8 cellular contexts compared by ENCODE assay signal in the genomic region with DNA sequence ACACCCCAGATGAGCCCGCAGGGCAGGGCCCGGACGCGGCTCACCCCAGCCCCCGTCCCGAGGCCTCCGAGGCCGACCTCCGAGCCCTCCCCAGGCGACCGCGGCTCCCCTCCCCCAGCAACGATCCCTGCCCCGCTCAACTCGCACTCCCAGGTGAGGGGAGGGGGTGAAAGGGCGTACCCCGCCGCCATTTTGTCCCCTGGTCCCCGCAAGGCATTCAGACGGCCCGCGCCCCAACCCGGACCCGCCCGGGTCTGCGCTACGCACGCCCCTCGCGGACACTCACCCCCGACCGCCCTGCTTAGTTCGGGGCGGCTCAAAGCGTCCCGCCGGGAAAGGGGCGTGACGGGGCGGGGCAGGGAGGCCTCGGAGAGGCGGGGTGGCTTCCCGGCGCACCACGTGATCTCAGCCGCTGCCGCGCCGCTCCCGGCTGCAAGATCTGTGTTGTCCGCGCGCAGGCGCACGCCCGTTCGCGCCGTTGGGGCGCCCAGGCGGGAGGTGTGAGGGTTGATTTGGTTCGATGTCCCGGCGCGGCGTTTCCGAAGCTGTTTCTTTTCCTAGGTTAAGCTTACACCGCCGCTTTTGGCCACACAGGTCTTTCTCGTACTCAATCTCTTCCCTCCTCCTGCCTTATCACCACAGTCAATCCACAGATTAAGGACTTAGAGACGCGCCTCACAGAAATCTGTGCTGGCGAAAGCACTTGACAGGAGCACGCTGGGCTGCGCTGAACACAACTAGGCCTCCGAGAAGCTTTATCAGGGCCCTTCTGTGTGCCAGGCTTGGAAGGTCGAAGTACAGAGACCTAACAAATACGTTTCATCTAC. TPM values are rescaled to one million over a fixed set of nuclear protein-coding genes. Genes with fewer than 3 reads are reported as not detected.
DNase-seq lines count a peak whose midpoint lies in the region; ATAC-seq and TF ChIP-seq lines count a peak whose summit lies in the region.

A gene with protein sequence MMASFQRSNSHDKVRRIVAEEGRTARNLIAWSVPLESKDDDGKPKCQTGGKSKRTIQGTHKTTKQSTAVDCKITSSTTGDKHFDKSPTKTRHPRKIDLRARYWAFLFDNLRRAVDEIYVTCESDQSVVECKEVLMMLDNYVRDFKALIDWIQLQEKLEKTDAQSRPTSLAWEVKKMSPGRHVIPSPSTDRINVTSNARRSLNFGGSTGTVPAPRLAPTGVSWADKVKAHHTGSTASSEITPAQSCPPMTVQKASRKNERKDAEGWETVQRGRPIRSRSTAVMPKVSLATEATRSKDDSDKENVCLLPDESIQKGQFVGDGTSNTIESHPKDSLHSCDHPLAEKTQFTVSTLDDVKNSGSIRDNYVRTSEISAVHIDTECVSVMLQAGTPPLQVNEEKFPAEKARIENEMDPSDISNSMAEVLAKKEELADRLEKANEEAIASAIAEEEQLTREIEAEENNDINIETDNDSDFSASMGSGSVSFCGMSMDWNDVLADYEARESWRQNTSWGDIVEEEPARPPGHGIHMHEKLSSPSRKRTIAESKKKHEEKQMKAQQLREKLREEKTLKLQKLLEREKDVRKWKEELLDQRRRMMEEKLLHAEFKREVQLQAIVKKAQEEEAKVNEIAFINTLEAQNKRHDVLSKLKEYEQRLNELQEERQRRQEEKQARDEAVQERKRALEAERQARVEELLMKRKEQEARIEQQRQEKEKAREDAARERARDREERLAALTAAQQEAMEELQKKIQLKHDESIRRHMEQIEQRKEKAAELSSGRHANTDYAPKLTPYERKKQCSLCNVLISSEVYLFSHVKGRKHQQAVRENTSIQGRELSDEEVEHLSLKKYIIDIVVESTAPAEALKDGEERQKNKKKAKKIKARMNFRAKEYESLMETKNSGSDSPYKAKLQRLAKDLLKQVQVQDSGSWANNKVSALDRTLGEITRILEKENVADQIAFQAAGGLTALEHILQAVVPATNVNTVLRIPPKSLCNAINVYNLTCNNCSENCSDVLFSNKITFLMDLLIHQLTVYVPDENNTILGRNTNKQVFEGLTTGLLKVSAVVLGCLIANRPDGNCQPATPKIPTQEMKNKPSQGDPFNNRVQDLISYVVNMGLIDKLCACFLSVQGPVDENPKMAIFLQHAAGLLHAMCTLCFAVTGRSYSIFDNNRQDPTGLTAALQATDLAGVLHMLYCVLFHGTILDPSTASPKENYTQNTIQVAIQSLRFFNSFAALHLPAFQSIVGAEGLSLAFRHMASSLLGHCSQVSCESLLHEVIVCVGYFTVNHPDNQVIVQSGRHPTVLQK (N-terminal part only) (minus strand): TSS at position 328 of the 827 bp plus-strand sequence. CDS start 21,523 bp downstream, outside the sequence.

- peak; percentile 72 to 93 (median 92) for DNase-seq in CD8-positive, alpha-beta T cell
- DNase-seq in HS-27A (ENCODE audit: low read depth) (peak; percentile 73), memory B cell (ENCODE audit: low spot score in 2 of 2) (peak; percentile 89)
- DNase-seq in NK-92 treated with Interleukin-12 subunit alpha and Interleukin-12 subunit beta, amount 100 ng/mL, for 24 hours (lab: John Stamatoyannopoulos, UW), result peak; percentile 95
- peak; percentile 83 to 89 (median 86) for DNase-seq in effector memory CD4-positive, alpha-beta T cell
- peak; percentile 88 for DNase-seq in stimulated activated CD8-positive, alpha-beta memory T cell treated with anti-CD3 and anti-CD28 coated beads, Interleukin-12 subunit alpha, Interleukin-12 subunit beta, amount 100 ng/mL, for 1 hour (ENCODE audit: low read depth)

- H3K4me3 Mint-ChIP-seq in CD8-positive, alpha-beta T cell, result peak within 1 kb of the TSS; percentile 91
- H3K4me3 Mint-ChIP-seq in memory B cell, result peak within 1 kb of the TSS; percentile 93

- no peaks in the 10 kb centered on the region for H3K27me3 ChIP-seq in CD8-positive, alpha-beta T cell (ENCODE audit: insufficient read depth, low read length)
- no peaks in the 10 kb centered on the region for H3K27me3 ChIP-seq in effector memory CD4-positive, alpha-beta T cell (replicated peaks; ENCODE audit: control insufficient read depth, insufficient read depth, low read length, poor library complexity, severe bottlenecking)

- no peak for TF ChIP-seq CTCF in CD8-positive, alpha-beta T cell (IDR thresholded peaks at IDR 0.05)

- H3K4me1 Mint-ChIP-seq in CD8-positive, alpha-beta T cell (ENCODE audit: low read depth), result peaks cover 36% of the 10 kb centered on the region
- H3K4me1 Mint-ChIP-seq in memory B cell, result peaks cover 26% of the 10 kb centered on the region

- H3K4me1 ChIP-seq in CD8-positive, alpha-beta T cell (ENCODE audit: insufficient read depth, low read length), result peaks cover 24% of the 10 kb centered on the region
- peaks cover 22% of the 10 kb centered on the region for H3K4me1 ChIP-seq in effector memory CD4-positive, alpha-beta T cell (ENCODE audit: control insufficient read depth, insufficient read depth, low read length, poor library complexity, severe bottlenecking)

- POLR2A ChIA-PET in CD8-positive, alpha-beta T cell (lab: Charles Lee), result interaction anchor here (0.7 to 2.2 kb wide), 6 partner anchors 26 to 164 kb away, joined by 3 to 9 read pairs (median 4); a partner anchor contains a TSS
- POLR2A ChIA-PET in activated CD8-positive, alpha-beta memory T cell treated with anti-CD3 and anti-CD28 coated beads for 36 hours (lab: Charles Lee), result interaction anchor here (0.6 to 1.1 kb wide), 3 partner anchors 26 to 225 kb away, joined by 3 to 6 read pairs (median 3); a partner anchor contains a TSS

- peak within 1 kb of the TSS; percentile 96 for H3K27ac Mint-ChIP-seq in CD8-positive, alpha-beta T cell
- H3K27ac Mint-ChIP-seq in memory B cell, result peak within 1 kb of the TSS; percentile 98

- peak within 1 kb of the TSS; percentile 47 for H3K27ac ChIP-seq in CD8-positive, alpha-beta T cell (ENCODE audit: low read depth, low read length)
- peak within 1 kb of the TSS; percentile 80 for H3K27ac ChIP-seq in effector memory CD4-positive, alpha-beta T cell (ENCODE audit: insufficient read depth, low read length, poor library complexity, severe bottlenecking)

- no peaks in the 10 kb centered on the region for H3K27me3 Mint-ChIP-seq in CD8-positive, alpha-beta T cell (ENCODE audit: low read depth)
- H3K27me3 Mint-ChIP-seq in memory B cell, result no peaks in the 10 kb centered on the region

- ATAC-seq in CD8-positive, alpha-beta T cell, result peak; percentile 86
- ATAC-seq in GM19463 (IDR thresholded peaks at IDR 0.05; ENCODE audit: unreplicated experiment) (peak; percentile 80), memory B cell (ENCODE audit: low read depth) (peak; percentile 88)

- no peaks in the 10 kb centered on the region for H3K9me3 ChIP-seq in CD8-positive, alpha-beta T cell (ENCODE audit: low read length)
- H3K9me3 ChIP-seq in effector memory CD4-positive, alpha-beta T cell (ENCODE audit: control insufficient read depth, low read length), result no peaks in the 10 kb centered on the region

- CTCF ChIA-PET in CD8-positive, alpha-beta T cell (lab: Charles Lee), result interaction anchor here (1.0 to 1.4 kb wide), 4 partner anchors 11 to 118 kb away, joined by 3 to 5 read pairs (median 4); no protein-coding TSS in a partner anchor
- CTCF ChIA-PET in activated CD8-positive, alpha-beta memory T cell treated with anti-CD3 and anti-CD28 coated beads for 36 hours (lab: Charles Lee), result interaction anchor here (1.0 to 1.6 kb wide), 2 partner anchors 68 to 638 kb away, joined by 3 to 4 read pairs; no protein-coding TSS in a partner anchor

- no peaks in the 10 kb centered on the region for H3K9me3 Mint-ChIP-seq in CD8-positive, alpha-beta T cell
- no peaks in the 10 kb centered on the region for H3K9me3 Mint-ChIP-seq in memory B cell

- H3K4me3 ChIP-seq in CD8-positive, alpha-beta T cell (ENCODE audit: low read depth, low read length), result peak within 1 kb of the TSS; percentile 88
- H3K4me3 ChIP-seq in effector memory CD4-positive, alpha-beta T cell (ENCODE audit: insufficient read depth, low read depth, low read length, poor library complexity, severe bottlenecking), result peak within 1 kb of the TSS; percentile 96

- H3K36me3 Mint-ChIP-seq in CD8-positive, alpha-beta T cell, result peaks cover 7% of the 10 kb centered on the region
- no peaks in the 10 kb centered on the region for H3K36me3 Mint-ChIP-seq in memory B cell

- H3K36me3 ChIP-seq in CD8-positive, alpha-beta T cell (ENCODE audit: insufficient read depth, low read length), result no peaks in the 10 kb centered on the region
- no peaks in the 10 kb centered on the region for H3K36me3 ChIP-seq in effector memory CD4-positive, alpha-beta T cell (ENCODE audit: control insufficient read depth, insufficient read depth, low read length)

- intact Hi-C loops in CD8-positive, alpha-beta T cell (cut with DNase I, micrococcal nuclease), result loop anchor here (1.0 to 10.0 kb wide), 7 partner anchors 26 to 1450 kb away; a partner anchor contains a TSS

RNA-seq across cellular contexts. Expression of the gene that starts here (rescaled TPM):
- 10 to 100 TPM; 21.7 to 29.7 TPM for total RNA-seq in CD8-positive, alpha-beta T cell
- 10 to 100 TPM; 18.6 to 19.8 TPM for total RNA-seq in activated CD8-positive, alpha-beta memory T cell treated with anti-CD3 and anti-CD28 coated beads for 36 hours

Comparison
In these comparisons a context has a peak if more than half of its experiments do, and no peak if none do; other contexts are left out.
1. Peak in every context shown above with its lines: DNase-seq, ATAC-seq, H3K4me3 ChIP-seq and H3K27ac ChIP-seq.